Comparison of ENCODE assay signal across 25 cellular contexts in the genomic region with DNA sequence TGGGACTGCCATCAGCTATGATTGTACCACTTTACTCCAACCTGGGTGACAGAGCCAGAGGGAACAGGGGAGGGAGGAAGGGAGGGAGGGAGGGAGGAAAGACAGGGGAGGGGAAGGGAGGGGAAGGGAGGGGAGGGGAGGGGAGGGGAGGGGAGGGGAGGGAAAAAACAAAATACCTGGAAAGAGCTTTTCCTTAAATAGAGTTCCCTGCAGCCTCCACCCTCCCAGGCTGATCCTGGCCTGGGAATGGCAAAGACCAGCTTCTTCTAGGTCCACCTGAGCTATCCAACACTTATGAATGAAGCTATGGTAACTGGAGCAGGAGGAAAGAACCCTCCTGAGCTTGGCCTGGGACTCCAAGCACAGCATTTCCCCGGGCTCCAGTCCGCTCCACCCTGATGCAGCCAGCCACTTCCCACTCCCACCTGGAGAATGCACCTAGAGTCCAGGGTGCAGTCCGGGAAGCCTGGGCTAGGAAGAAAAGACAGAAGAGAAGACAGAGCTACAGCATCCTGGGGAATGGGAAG.
DNase-seq lines count a peak whose midpoint lies in the region; ATAC-seq, FAIRE-seq and TF ChIP-seq lines count a peak whose summit lies in the region.
"Had no signal": no experiment of that assay in that cellular context is flagged by ENCODE, and none has a peak within 500 bp of the region (broad histone marks: within the 10 kb centered on the region; RNA-seq: fewer than 3 reads in every experiment).

No MANE protein-coding gene starts in this region.

- no peak overlapping the region for H3T11ph ChIP-seq in H9 (ENCODE audit: low read length)

- CTCF ChIA-PET in K562 (lab: Yijun Ruan, JAX; ENCODE audit: low intra/inter-chr PET ratio): no interaction called here

- no peak for FAIRE-seq in K562 (lab: Jason Lieb, UNC)
- FAIRE-seq: A549, D721Med, GM18507, RCC 7860 had no signal

- H3K27ac ChIP-seq in H9 (ENCODE audit: insufficient read length, low read depth, low read length): no peak overlapping the region
- no peak overlapping the region for H3K27ac ChIP-seq in K562 (ENCODE audit: extremely low read depth, low read depth, low read length)
- no peak overlapping the region for H3K27ac ChIP-seq in spleen
- no peak overlapping the region for H3K27ac ChIP-seq in body of pancreas
- H3K27ac ChIP-seq: A549, SJSA1 had no signal

- DNase-seq in H9: peak; percentile 11
- DNase-seq in K562 (ENCODE audit: extremely low read depth in 1 of 4, low spot score in 3 of 4): no peak
- peak; percentile 64 for DNase-seq in mesenteric fat pad (ENCODE audit: low spot score)
- peak; percentile 34 for DNase-seq in spleen
- DNase-seq in NAMALWA (ENCODE audit: low spot score): no peak
- no peak for DNase-seq in body of pancreas
- DNase-seq: DMS53, GDM1, Karpas-422, MV-4-11, NCI-H1694, NCI-H2081, NCI-H446 treated with DMSO at 0.1 percent for 48 hours, NCI-H526 treated with DMSO at 0.1 percent for 48 hours, OCI-M1 had no signal

- H3K14ac ChIP-seq in H9 (ENCODE audit: insufficient read depth, low read length): no peak overlapping the region

- H2BK12ac ChIP-seq in H9 (ENCODE audit: insufficient read length, low read depth, low read length): no peak overlapping the region

- H3K27me3 Mint-ChIP-seq in H9 (ENCODE audit: low read depth): peaks cover 7% of the 10 kb centered on the region
- peaks cover 18% of the 10 kb centered on the region for H3K27me3 Mint-ChIP-seq in activated T-helper 17 cell treated with anti-CD3 and anti-CD28 coated beads, Interleukin-2, amount 50 U/mL, for 72 hours

- no peaks in the 10 kb centered on the region for H4K20me1 ChIP-seq in H9 (ENCODE audit: control insufficient read depth, insufficient read depth, insufficient read length)
- H4K20me1 ChIP-seq in K562 (replicated peaks; ENCODE audit: control insufficient read depth, insufficient read depth, low read length): no peaks in the 10 kb centered on the region

- POLR2A ChIA-PET in K562 (lab: Yijun Ruan, JAX): interaction anchor here (0.5 to 0.6 kb wide), 2 partner anchors 48 to 55 kb away, joined by 3 read pairs; no protein-coding TSS in a partner anchor

- H3K18ac ChIP-seq in H9 (ENCODE audit: insufficient read length, low read depth, low read length): no peak overlapping the region

- H3K36me3 ChIP-seq in K562 (ENCODE audit: control insufficient read depth, insufficient read depth, low read length) (no peaks in the 10 kb centered on the region), spleen (no peaks in the 10 kb centered on the region), body of pancreas (replicated peaks in 1 of 2; ENCODE audit: insufficient read depth in 1 of 2, low read depth in 2 of 2) (no peaks in the 10 kb centered on the region)
- H3K36me3 ChIP-seq: SJSA1 had no signal

- no peaks in the 10 kb centered on the region for H3K79me1 ChIP-seq in H9 (ENCODE audit: insufficient read depth, low read depth, low read length, poor library complexity, severe bottlenecking)

- no peak overlapping the region for H3K56ac ChIP-seq in H9 (ENCODE audit: insufficient read length, low read depth, low read length)

- H2AFZ ChIP-seq in H9 (ENCODE audit: low read length) (no peak overlapping the region), K562 (ENCODE audit: low read depth, low read length) (no peak overlapping the region)

- H3K4me1 ChIP-seq in H9 (ENCODE audit: insufficient read depth, low read length) (no peaks in the 10 kb centered on the region), K562 (replicated peaks in 1 of 2; ENCODE audit: control insufficient read depth in 2 of 2, insufficient read depth in 2 of 2, low read length in 2 of 2) (no peaks in the 10 kb centered on the region), spleen (no peaks in the 10 kb centered on the region), body of pancreas (no peaks in the 10 kb centered on the region)
- H3K4me1 ChIP-seq: A549, SJSA1 had no signal

- no peak overlapping the region for H2BK20ac ChIP-seq in H9 (ENCODE audit: low read depth, low read length, poor library complexity, severe bottlenecking)

- H3K4me1 Mint-ChIP-seq in H9: peaks cover 3 to 13% of the 10 kb centered on the region in 2 experiments
- H3K4me1 Mint-ChIP-seq in activated T-helper 17 cell treated with anti-CD3 and anti-CD28 coated beads, Interleukin-2, amount 50 U/mL, for 72 hours: no peaks in the 10 kb centered on the region
- H3K4me1 Mint-ChIP-seq: B cell, CD14-positive monocyte, IgD-negative memory B cell had no signal

- H2BK120ac ChIP-seq in H9 (ENCODE audit: low read depth, low read length, poor library complexity, severe bottlenecking): no peak overlapping the region

- H3K9me3 Mint-ChIP-seq in H9: no peaks in the 10 kb centered on the region
- no peaks in the 10 kb centered on the region for H3K9me3 Mint-ChIP-seq in activated T-helper 17 cell treated with anti-CD3 and anti-CD28 coated beads, Interleukin-2, amount 50 U/mL, for 72 hours
- H3K9me3 Mint-ChIP-seq: CD14-positive monocyte, IgD-negative memory B cell had no signal

- H3K23me2 ChIP-seq in H9 (ENCODE audit: insufficient read length, low read depth, low read length, poor library complexity, severe bottlenecking): no peaks in the 10 kb centered on the region

- H3K9me1 ChIP-seq in K562 (ENCODE audit: control insufficient read depth, insufficient read depth, low read length): no peaks in the 10 kb centered on the region

- no peak for TF ChIP-seq EP300 in K562 (IDR thresholded peaks at IDR 0.05; ENCODE audit: low read length)

- TF ChIP-seq CTCF in H9 (conservative IDR thresholded peaks at IDR 0.05) (no peak), K562 (IDR thresholded peaks at IDR 0.05 in 2 of 3, conservative IDR thresholded peaks at IDR 0.05 in 1 of 3; ENCODE audit: insufficient read depth in 2 of 3, low read depth in 1 of 3, low read length in 3 of 3) (no peak), spleen (IDR thresholded peaks at IDR 0.05 in 8 of 11, conservative IDR thresholded peaks at IDR 0.05 in 3 of 11) (no peak), body of pancreas (IDR thresholded peaks at IDR 0.05) (no peak)

- H3K27me3 ChIP-seq in H9 (ENCODE audit: insufficient read depth, low read length) (no peaks in the 10 kb centered on the region), K562 (ENCODE audit: control insufficient read depth in 2 of 2, insufficient read depth in 2 of 2, low read length in 2 of 2) (peaks cover 0 to under 1% of the 10 kb centered on the region in 2 experiments; a peak in 1 of 5 replicates), spleen (replicated peaks in 1 of 7) (peaks cover 0 to 33% (median 0%) of the 10 kb centered on the region in 7 donors), body of pancreas (no peaks in the 10 kb centered on the region)
- H3K27me3 ChIP-seq: SJSA1 had no signal

- WGBS in H9 (ENCODE audit: extremely low coverage, insufficient read length, low lambda C conversion rate): no CpG with 5 or more reads among the region's 3 CpGs
- WGBS in K562 (ENCODE audit: insufficient coverage, low coverage, missing lambda C conversion rate): 0% methylated on average over 2 of the region's 3 CpGs
- WGBS in spleen, 5 donors: 60 to 84% (median 73%) methylated on average over 3 of the region's 3 CpGs
- 68 to 76% methylated on average over 3 of the region's 3 CpGs for WGBS in body of pancreas, 2 donors

- no peak overlapping the region for H4K5ac ChIP-seq in H9 (ENCODE audit: insufficient read length, low read depth, low read length)

- intact Hi-C loops in K562 (cut with micrococcal nuclease): no loop called here
- intact Hi-C loops in spleen (cut with DNase I; ENCODE audit: low total_unique reads): no loop called here
- intact Hi-C loops in body of pancreas (cut with DNase I): no loop called here

- no peaks in the 10 kb centered on the region for H3K79me2 ChIP-seq in H9 (ENCODE audit: insufficient read depth, low read length)
- H3K79me2 ChIP-seq in K562 (ENCODE audit: control insufficient read depth, insufficient read depth, low read length): no peaks in the 10 kb centered on the region

- no peak overlapping the region for H2BK5ac ChIP-seq in H9 (ENCODE audit: insufficient read length, low read length)

- no peak overlapping the region for H4K8ac ChIP-seq in H9 (replicated peaks; ENCODE audit: insufficient read length, low read depth, low read length)

- ATAC-seq in K562 (no peak), body of pancreas (no peak)
- ATAC-seq in activated T-helper 17 cell treated with anti-CD3 and anti-CD28 coated beads, Interleukin-2, amount 50 U/mL, for 72 hours (replicated peaks): no peak
- ATAC-seq: A549, Right ventricle myocardium inferior had no signal

- H3K4me3 Mint-ChIP-seq in H9: no peak overlapping the region
- no peak overlapping the region for H3K4me3 Mint-ChIP-seq in activated T-helper 17 cell treated with anti-CD3 and anti-CD28 coated beads, Interleukin-2, amount 50 U/mL, for 72 hours
- H3K4me3 Mint-ChIP-seq: B cell, CD14-positive monocyte had no signal

- no peak overlapping the region for H3K4ac ChIP-seq in H9 (ENCODE audit: low read depth, low read length)

- no peak for TF ChIP-seq POLR2A in K562 (conservative IDR thresholded peaks at IDR 0.05)
- no peak for TF ChIP-seq POLR2A in spleen (IDR thresholded peaks at IDR 0.05)
- TF ChIP-seq POLR2A in body of pancreas (IDR thresholded peaks at IDR 0.05): no peak

- no peak overlapping the region; a peak in 1 of 7 replicates for H3K27ac Mint-ChIP-seq in H9
- no peak overlapping the region for H3K27ac Mint-ChIP-seq in activated T-helper 17 cell treated with anti-CD3 and anti-CD28 coated beads, Interleukin-2, amount 50 U/mL, for 72 hours
- H3K27ac Mint-ChIP-seq: B cell, IgD-negative memory B cell had no signal

- H3K9ac ChIP-seq in H9 (ENCODE audit: extremely low read depth, insufficient read length, low read length): no peak overlapping the region
- H3K9ac ChIP-seq in K562 (ENCODE audit: insufficient read depth in 1 of 2, low read depth in 2 of 2, low read length in 2 of 2): no peak overlapping the region

- in situ Hi-C loops in K562 (cut with MboI): no loop called here

- no peak for TF ChIP-seq RAD21 in K562 (CRISPR knock-in tag; conservative IDR thresholded peaks at IDR 0.05 in 1 of 2, IDR thresholded peaks at IDR 0.05 in 1 of 2)

- H3K4me2 ChIP-seq in H9 (ENCODE audit: insufficient read depth, insufficient read length, low read length) (no peak overlapping the region), K562 (ENCODE audit: insufficient read depth, low read length) (no peak overlapping the region)
- H3K4me2 ChIP-seq: A549 had no signal

- H2BK15ac ChIP-seq in H9 (ENCODE audit: low read depth, low read length): no peak overlapping the region

- H3K9me3 ChIP-seq in H9 (ENCODE audit: control insufficient read depth, low read depth, low read length) (no peaks in the 10 kb centered on the region), K562 (replicated peaks; ENCODE audit: control insufficient read depth, insufficient read depth, low read depth, low read length) (no peaks in the 10 kb centered on the region), spleen (no peaks in the 10 kb centered on the region), body of pancreas (no peaks in the 10 kb centered on the region)
- H3K9me3 ChIP-seq: A549, SJSA1 had no signal

- no peak overlapping the region for H3K23ac ChIP-seq in H9 (ENCODE audit: insufficient read length, low read depth, low read length)

- H4K91ac ChIP-seq in H9 (ENCODE audit: insufficient read length, low read depth, low read length): no peak overlapping the region

- H2AK5ac ChIP-seq in H9 (ENCODE audit: insufficient read length, low read length): no peak overlapping the region

- no peaks in the 10 kb centered on the region for H3K36me3 Mint-ChIP-seq in H9 (ENCODE audit: insufficient read depth in 1 of 3, low read depth in 3 of 3)
- no peaks in the 10 kb centered on the region for H3K36me3 Mint-ChIP-seq in activated T-helper 17 cell treated with anti-CD3 and anti-CD28 coated beads, Interleukin-2, amount 50 U/mL, for 72 hours (ENCODE audit: low read depth)
- H3K36me3 Mint-ChIP-seq: CD14-positive monocyte had no signal

- no peak overlapping the region for H3K4me3 ChIP-seq in K562
- H3K4me3 ChIP-seq in spleen: no peak overlapping the region
- no peak overlapping the region for H3K4me3 ChIP-seq in body of pancreas
- H3K4me3 ChIP-seq: A549, SJSA1 had no signal

- BruUV-seq in K562 (replicated peaks; lab: Mats Ljungman, UMichigan): no TSS peak

Comparison
In these comparisons a context has a peak if more than half of its experiments do, and no peak if none do; other contexts are left out.
1. DNase-seq: peak in H9 (single experiment), mesenteric fat pad (single experiment) and spleen (single experiment); none in K562 (0 of 4), NAMALWA (single experiment) and body of pancreas (0 of 4).